In the genomic region with DNA sequence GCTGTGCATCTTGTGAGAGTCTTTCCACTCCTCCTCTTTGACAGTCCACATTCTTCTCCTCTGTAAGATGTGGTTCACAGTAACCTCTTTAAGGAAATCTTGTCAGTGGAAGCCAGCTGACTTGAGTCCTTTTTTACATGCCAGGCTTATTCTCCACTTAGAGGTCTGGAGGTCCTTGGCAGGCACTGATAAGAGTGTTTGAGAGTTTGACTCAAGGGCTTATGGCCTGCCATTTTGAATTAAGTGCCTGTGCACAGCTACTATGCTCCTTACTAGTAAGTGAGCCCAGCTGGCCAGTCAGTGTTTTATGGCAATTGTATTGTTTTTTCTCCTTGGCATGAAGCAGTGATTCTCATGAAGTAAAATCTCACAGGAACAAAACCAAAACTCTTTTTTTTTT, we compare ENCODE assay signal across 14 cellular contexts.
"Had no signal": no experiment of that assay in that cellular context is flagged by ENCODE, and none has a peak within 500 bp of the region (broad histone marks: within the 10 kb centered on the region; RNA-seq: fewer than 3 reads in every experiment).

No MANE protein-coding gene starts in this region.

- H3K27ac ChIP-seq: neural progenitor cell, pancreas, stomach, testis, upper lobe of left lung had no signal

- H3K9ac ChIP-seq: neural progenitor cell had no signal

- FAIRE-seq: astrocyte, pancreas had no signal

- H3K9me3 ChIP-seq: pancreas, stomach, testis, upper lobe of left lung had no signal

- ATAC-seq: esophagus mucosa had no signal

- H3K4me1 Mint-ChIP-seq: neural progenitor cell had no signal

- H3K9me3 Mint-ChIP-seq: activated T-cell treated with anti-CD3 and anti-CD28 coated beads, Interleukin-2, amount 50 U/mL, for 4 hours; naive B cell; neural progenitor cell had no signal

- H2AFZ ChIP-seq: neural progenitor cell had no signal

- H3K4me2 ChIP-seq: neural progenitor cell had no signal

- H3K4me1 ChIP-seq: neural progenitor cell, pancreas, testis had no signal

- H3K4me3 ChIP-seq: lung, neural progenitor cell, pancreas, stomach, testis, upper lobe of left lung had no signal

- H3K4me3 Mint-ChIP-seq: activated T-cell treated with anti-CD3 and anti-CD28 coated beads, Interleukin-2, amount 50 U/mL, for 4 hours; neural progenitor cell had no signal

- DNase-seq: activated CD4-positive, CD25-positive, alpha-beta regulatory T cell treated with anti-CD3 and anti-CD28 coated beads, Interleukin-2, amount 50 U/mL, for 72 hours; activated effector memory CD4-positive, alpha-beta T cell treated with anti-CD3 and anti-CD28 coated beads, Interleukin-2, amount 50 U/mL, for 16 hours; activated T-cell treated with anti-CD3 and anti-CD28 coated beads, Interleukin-2, amount 50 U/mL, for 4 hours; hypothalamus; naive B cell; pancreas; stimulated activated CD4-positive, alpha-beta T cell treated with anti-CD3 and anti-CD28 coated beads, Interleukin-1b, Interleukin-23, amount 100 ng/mL, for 48 hours; stomach; testis; upper lobe of left lung had no signal

- H3K27me3 ChIP-seq: neural progenitor cell, pancreas, stomach, testis, upper lobe of left lung had no signal

- H3K27ac Mint-ChIP-seq: neural progenitor cell had no signal

- H3K27me3 Mint-ChIP-seq: naive B cell had no signal
